In genomic region chr2:205755923-205756322, GRCh38 we compare ENCODE assay signal across 10 cellular contexts.
DNase-seq lines count a peak whose midpoint lies in the region; ATAC-seq and TF ChIP-seq lines count a peak whose summit lies in the region.
"Had no signal": no experiment of that assay in that cellular context is flagged by ENCODE, and none has a peak within 500 bp of the region (broad histone marks: within the 10 kb centered on the region; RNA-seq: fewer than 3 reads in every experiment).

No MANE protein-coding gene starts in this region.

- H3K27ac ChIP-seq in ascending aorta, result peak overlapping the region; percentile 78 to 88
- peak overlapping the region; percentile 64 for H3K27ac ChIP-seq in left ventricle myocardium inferior (replicated peaks)
- H3K27ac ChIP-seq in gastrocnemius medialis, result peak overlapping the region; percentile 10 to 76 (median 56)

- H3K36me3 ChIP-seq in ascending aorta (no peaks in the 10 kb centered on the region), left ventricle myocardium inferior (no peaks in the 10 kb centered on the region), gastrocnemius medialis (no peaks in the 10 kb centered on the region)
- H3K36me3 ChIP-seq: MG63 had no signal

- no peaks in the 10 kb centered on the region for H3K36me3 Mint-ChIP-seq in activated T-helper 17 cell treated with anti-CD3 and anti-CD28 coated beads, Interleukin-2, amount 50 U/mL, for 72 hours (ENCODE audit: low read depth)

- no peak overlapping the region for H3K4me3 Mint-ChIP-seq in activated T-helper 17 cell treated with anti-CD3 and anti-CD28 coated beads, Interleukin-2, amount 50 U/mL, for 72 hours

- DNase-seq in AG08395 (ENCODE audit: low spot score) (peak; percentile 14), ascending aorta (ENCODE audit: low spot score in 2 of 2) (peak in 1 of 2 donors; percentile 77), left ventricle myocardium inferior (no peak), gastrocnemius medialis (peak in 1 of 2 donors; percentile 39), GOT3 (lab: John Stamatoyannopoulos, UW) (no peak)
- DNase-seq in effector CD4-positive, alpha-beta T cell, result no peak
- DNase-seq in activated CD4-positive, alpha-beta T cell treated with anti-CD3 and anti-CD28 coated beads, Interleukin-2, amount 50 U/mL, for 1 hour, result no peak
- DNase-seq: DMS53, MG63 had no signal

- no peaks in the 10 kb centered on the region for H3K9me3 Mint-ChIP-seq in activated T-helper 17 cell treated with anti-CD3 and anti-CD28 coated beads, Interleukin-2, amount 50 U/mL, for 72 hours

- no peak for TF ChIP-seq POLR2A in gastrocnemius medialis (IDR thresholded peaks at IDR 0.05)

- intact Hi-C loops in ascending aorta (cut with DNase I), result loop anchor here (5.0 to 10.0 kb wide), 2 partner anchors 69 to 1499 kb away; no protein-coding TSS in a partner anchor
- intact Hi-C loops in left ventricle myocardium inferior (cut with micrococcal nuclease), result no loop called here
- intact Hi-C loops in gastrocnemius medialis (cut with DNase I; ENCODE audit: low total_unique reads), result no loop called here

- peak; percentile 61 to 64 for ATAC-seq in gastrocnemius medialis
- ATAC-seq in activated T-helper 17 cell treated with anti-CD3 and anti-CD28 coated beads, Interleukin-2, amount 50 U/mL, for 72 hours (replicated peaks), result no peak

- H3K27ac Mint-ChIP-seq in activated T-helper 17 cell treated with anti-CD3 and anti-CD28 coated beads, Interleukin-2, amount 50 U/mL, for 72 hours, result no peak overlapping the region

- no peaks in the 10 kb centered on the region for H3K4me1 Mint-ChIP-seq in activated T-helper 17 cell treated with anti-CD3 and anti-CD28 coated beads, Interleukin-2, amount 50 U/mL, for 72 hours

- H3K9me3 ChIP-seq in ascending aorta (no peaks in the 10 kb centered on the region), left ventricle myocardium inferior (replicated peaks) (no peaks in the 10 kb centered on the region), gastrocnemius medialis (no peaks in the 10 kb centered on the region)
- H3K9me3 ChIP-seq: MG63 had no signal

- in situ Hi-C loops in gastrocnemius medialis (cut with MboI; ENCODE audit: low sequenced_read_pairs in 4 of 4), result no loop called here

- H3K27me3 ChIP-seq in ascending aorta, result no peaks in the 10 kb centered on the region
- H3K27me3 ChIP-seq in left ventricle myocardium inferior (ENCODE audit: low read depth), result no peaks in the 10 kb centered on the region
- no peaks in the 10 kb centered on the region for H3K27me3 ChIP-seq in gastrocnemius medialis
- H3K27me3 ChIP-seq: MG63 had no signal

- H3K27me3 Mint-ChIP-seq in activated T-helper 17 cell treated with anti-CD3 and anti-CD28 coated beads, Interleukin-2, amount 50 U/mL, for 72 hours, result peaks cover 26% of the 10 kb centered on the region

- H3K4me3 ChIP-seq in ascending aorta (no peak overlapping the region), left ventricle myocardium inferior (no peak overlapping the region), gastrocnemius medialis (no peak overlapping the region)
- H3K4me3 ChIP-seq: MG63 had no signal

- no peak for TF ChIP-seq CTCF in ascending aorta (IDR thresholded peaks at IDR 0.05)
- no peak for TF ChIP-seq CTCF in left ventricle myocardium inferior (IDR thresholded peaks at IDR 0.05; ENCODE audit: borderline replicate concordance)
- no peak for TF ChIP-seq CTCF in gastrocnemius medialis (IDR thresholded peaks at IDR 0.05 in 4 of 5, conservative IDR thresholded peaks at IDR 0.05 in 1 of 5)

- peaks cover 12 to 29% of the 10 kb centered on the region in 2 donors for H3K4me1 ChIP-seq in ascending aorta
- peaks cover 49% of the 10 kb centered on the region for H3K4me1 ChIP-seq in left ventricle myocardium inferior
- H3K4me1 ChIP-seq in gastrocnemius medialis, result peaks cover 0 to 9% of the 10 kb centered on the region in 2 donors
